Comparison of ENCODE assay signal across 10 cellular contexts in genomic region chr5:169702726-169703481, GRCh38.
DNase-seq lines count a peak whose midpoint lies in the region; ATAC-seq, FAIRE-seq and TF ChIP-seq lines count a peak whose summit lies in the region.
"Had no signal": no experiment of that assay in that cellular context is flagged by ENCODE, and none has a peak within 500 bp of the region (broad histone marks: within the 10 kb centered on the region; RNA-seq: fewer than 3 reads in every experiment).

No MANE protein-coding gene starts in this region.

- H3K9me3 ChIP-seq in lower lobe of right lung, result no peaks in the 10 kb centered on the region

- no peak overlapping the region for H3K27ac ChIP-seq in foreskin keratinocyte
- H3K27ac ChIP-seq in lower lobe of right lung, result no peak overlapping the region
- H3K27ac ChIP-seq: epithelial cell of prostate had no signal

- ATAC-seq in GM21367 (IDR thresholded peaks at IDR 0.05; ENCODE audit: unreplicated experiment) (peak; percentile 89), HG03280 (IDR thresholded peaks at IDR 0.05; ENCODE audit: unreplicated experiment) (peak; percentile 71), foreskin keratinocyte (peak; percentile 15), lower lobe of right lung (no peak)

- H3K36me3 ChIP-seq in lower lobe of right lung, result peaks cover 48% of the 10 kb centered on the region

- H3K4me1 ChIP-seq in foreskin keratinocyte (peaks cover 9% of the 10 kb centered on the region), lower lobe of right lung (no peaks in the 10 kb centered on the region)

- DNase-seq in GM18507 (ENCODE audit: extremely low spot score, insufficient read length, low read depth), result peak; percentile 20
- no peak for DNase-seq in foreskin keratinocyte
- DNase-seq in SW 1271 (lab: John Stamatoyannopoulos, UW), result no peak
- DNase-seq in lower lobe of right lung, result no peak
- no peak for DNase-seq in kidney glomerular epithelial cell (lab: John Stamatoyannopoulos, UW)
- no peak for DNase-seq in mesenteric fat pad (ENCODE audit: low spot score)
- DNase-seq: activated CD4-positive, alpha-beta T cell treated with anti-CD3 and anti-CD28 coated beads for 1 hour had no signal

- no peak for TF ChIP-seq CTCF in foreskin keratinocyte (conservative IDR thresholded peaks at IDR 0.05)
- no peak for TF ChIP-seq CTCF in lower lobe of right lung (IDR thresholded peaks at IDR 0.05)

- no peaks in the 10 kb centered on the region for H3K27me3 ChIP-seq in foreskin keratinocyte
- H3K27me3 ChIP-seq in lower lobe of right lung (ENCODE audit: low read depth), result no peaks in the 10 kb centered on the region

- no peak overlapping the region for H3K4me3 ChIP-seq in lower lobe of right lung

- intact Hi-C loops in lower lobe of right lung (cut with DNase I), result no loop called here

- peak; percentile 86 for FAIRE-seq in GM18507 (lab: Jason Lieb, UNC)

Comparison
In these comparisons a context has a peak if more than half of its experiments do, and no peak if none do; other contexts are left out.
1. ATAC-seq: peak in GM21367 (single experiment), HG03280 (single experiment) and foreskin keratinocyte (single experiment); none in lower lobe of right lung (0 of 2).